21 cellular contexts compared by ENCODE assay signal in genomic region chr7:33420311-33420710, GRCh38.
"Had no signal": no experiment of that assay in that cellular context is flagged by ENCODE, and none has a peak within 500 bp of the region (broad histone marks: within the 10 kb centered on the region; RNA-seq: fewer than 3 reads in every experiment).

No MANE protein-coding gene starts in this region.

- H3K9ac ChIP-seq: KMS-11 had no signal

- DNase-seq: Kasumi-1, MV-4-11, NCI-H1105, NCI-H1417, NCI-H1436 treated with DMSO at 0.1 percent for 48 hours, NCI-H1694, NCI-H187 treated with DMSO at 0.1 percent for 48 hours, NCI-H2029 treated with DMSO at 0.1 percent for 48 hours, NCI-H2171 treated with DMSO at 0.1 percent for 48 hours, NCI-H345, NCI-H446 treated with DMSO at 0.1 percent for 48 hours, NCI-H510A treated with DMSO at 0.1 percent for 48 hours, NCI-H526, NCI-H82, PC-3, T-helper 1 cell had no signal

- H3K4me3 ChIP-seq: K562 had no signal

- ATAC-seq: K562, Panc1, PC-3, SK-N-SH treated with all-trans-retinoic acid at 6 μM for 48 hours had no signal

- H3K4me2 ChIP-seq: KMS-11 had no signal

- H3K27ac ChIP-seq: KMS-11, RWPE1 had no signal
